30 cellular contexts compared by ENCODE assay signal in genomic region chr1:167000546-167000945, GRCh38. TPM values are rescaled to one million over a fixed set of nuclear protein-coding genes. Genes with fewer than 3 reads are reported as not detected.
"Had no signal": no experiment of that assay in that cellular context is flagged by ENCODE, and none has a peak within 500 bp of the region (broad histone marks: within the 10 kb centered on the region; RNA-seq: fewer than 3 reads in every experiment).

No MANE protein-coding gene starts in this region.

- H3K27me3 ChIP-seq: dorsolateral prefrontal cortex, esophagus squamous epithelium, gastrocnemius medialis, left lung had no signal

- H3K9me3 ChIP-seq: esophagus squamous epithelium, gastrocnemius medialis, mucosa of descending colon had no signal

- H3K4me3 Mint-ChIP-seq: mesothelial cell of epicardium, naive B cell had no signal

- H3K4me3 ChIP-seq: coronary artery, dorsolateral prefrontal cortex, esophagus squamous epithelium, gastrocnemius medialis, heart right ventricle, left lung, lower lobe of right lung, mucosa of descending colon had no signal

- H3K4me1 ChIP-seq: esophagus squamous epithelium, gastrocnemius medialis, heart right ventricle, left lung, lower lobe of right lung had no signal

- H3K36me3 ChIP-seq: esophagus squamous epithelium, gastrocnemius medialis, heart right ventricle, left lung, lower lobe of right lung had no signal

- H3K4me1 Mint-ChIP-seq: mesothelial cell of epicardium, naive B cell had no signal

- FAIRE-seq: colon, endothelial cell of umbilical vein, islet of Langerhans, keratinocyte had no signal

- DNase-seq: dermis blood vessel endothelial cell; dorsolateral prefrontal cortex; effector CD4-positive, alpha-beta T cell; effector memory CD4-positive, alpha-beta T cell; erythroblast; esophagus squamous epithelium; foreskin fibroblast; foreskin melanocyte; gastrocnemius medialis; glutamatergic neuron; head of caudate nucleus; heart right ventricle; hippocampal formation; left cardiac atrium; left lung; left ventricle myocardium superior; lower lobe of right lung; mesenchymal stem cell; mucosa of descending colon; naive B cell had no signal

- H3K27ac Mint-ChIP-seq: mesothelial cell of epicardium, naive B cell had no signal

- H3K27ac ChIP-seq: coronary artery, dorsolateral prefrontal cortex, esophagus squamous epithelium, gastrocnemius medialis, heart right ventricle, left lung, lower lobe of right lung had no signal

- H3K36me3 Mint-ChIP-seq: mesothelial cell of epicardium, naive B cell had no signal

RNA-seq across cellular contexts. Expression of gene MAEL, which starts 11.5 kb away (rescaled TPM):
- total RNA-seq: dermis blood vessel endothelial cell, endothelial cell of umbilical vein, esophagus squamous epithelium, gastrocnemius medialis, glomerular endothelial cell, left lung, lower lobe of right lung, lung microvascular endothelial cell, mesenteric fat pad, mesothelial cell of epicardium, myocyte had no signal

RNA-seq across cellular contexts. Expression of gene ILDR2, which starts 25.2 kb away (rescaled TPM):
- total RNA-seq: endothelial cell of umbilical vein, glomerular endothelial cell, lung microvascular endothelial cell had no signal
